In the genomic region with DNA sequence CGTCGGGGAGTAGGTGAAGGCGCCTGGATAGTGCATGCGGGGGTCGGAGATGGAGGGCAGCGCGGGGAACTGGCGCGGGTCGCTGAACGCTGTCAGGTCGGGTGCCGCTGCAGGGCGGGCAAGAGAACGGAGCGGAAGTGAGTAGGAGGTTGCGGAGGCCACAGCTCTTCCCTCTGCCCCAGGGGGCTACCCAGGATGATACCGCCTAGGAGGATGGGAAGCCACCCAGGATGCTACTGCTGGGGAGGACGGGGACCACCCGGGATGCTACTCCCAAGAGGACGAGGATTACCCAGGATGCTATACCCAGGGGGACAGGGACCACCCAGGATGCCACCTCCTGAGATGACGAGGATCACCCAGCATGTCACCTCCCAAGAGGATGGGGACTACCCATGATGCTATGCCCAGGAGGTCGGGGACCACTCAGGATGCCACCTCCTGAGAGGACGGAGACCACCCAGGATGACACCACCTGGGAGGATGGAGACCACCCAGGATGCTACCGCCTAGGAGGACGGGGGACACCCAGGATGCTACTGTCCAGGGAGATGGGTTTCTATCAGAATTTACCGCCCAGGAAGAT, we compare ENCODE assay signal across 1 cellular context.
TF ChIP-seq lines count a peak whose summit lies in the region.

No MANE protein-coding gene starts in this region.

TF ChIP-seq in IMR-90, 13 proteins besides CTCF, POLR2A, EP300 and RAD21 (continued from another document):
- TF ChIP-seq RCOR1 (IDR thresholded peaks at IDR 0.05; ENCODE audit: insufficient replicate concordance, low read length): no peak
- no peak for TF ChIP-seq MAFK (IDR thresholded peaks at IDR 0.05; ENCODE audit: low read depth, low read length)
- no peak for TF ChIP-seq MXI1 (IDR thresholded peaks at IDR 0.05; ENCODE audit: borderline replicate concordance, low read depth, low read length)
- TF ChIP-seq MAZ (IDR thresholded peaks at IDR 0.05; ENCODE audit: borderline replicate concordance, low read depth, low read length): no peak
- TF ChIP-seq RFX5 (IDR thresholded peaks at IDR 0.05; ENCODE audit: low read depth, low read length): no peak
TF ChIP-seq in IMR-90: peak in this region for 0.
